ENCODE assay signal across 7 cellular contexts in the genomic region with DNA sequence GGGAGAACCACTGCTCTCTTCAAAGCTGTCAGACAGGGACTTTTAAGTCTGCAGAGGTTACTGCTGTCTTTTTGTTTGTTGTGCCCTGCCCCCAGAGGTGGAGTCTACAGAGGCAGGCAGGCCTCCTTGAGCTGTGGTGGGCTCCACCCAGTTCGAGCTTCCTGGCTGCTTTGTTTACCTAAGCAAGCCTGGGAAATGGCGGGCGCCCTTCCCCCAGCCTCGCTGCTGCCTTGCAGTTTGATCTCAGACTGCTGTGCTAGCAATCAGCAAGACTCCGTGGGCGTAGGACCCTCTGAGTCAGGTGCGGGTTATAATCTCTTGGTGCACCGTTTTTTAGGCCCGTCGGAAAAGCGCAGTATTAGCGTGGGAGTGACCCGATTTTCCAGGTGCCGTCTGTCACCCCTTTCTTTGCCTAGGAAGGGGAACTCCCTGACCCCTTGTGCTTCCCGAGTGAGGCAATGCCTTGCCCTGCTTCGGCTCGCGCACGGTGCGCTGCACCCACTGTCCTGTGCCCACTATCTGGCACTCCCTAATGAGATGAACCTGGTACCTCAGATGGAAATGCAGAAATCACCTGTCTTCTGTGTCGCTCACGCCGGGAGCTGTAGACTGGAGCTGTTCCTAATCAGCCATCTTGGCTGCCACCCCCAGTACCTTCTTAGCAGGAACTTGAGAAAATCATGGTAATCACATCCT. TPM values are rescaled to one million over a fixed set of nuclear protein-coding genes. Genes with fewer than 3 reads are reported as not detected.
DNase-seq lines count a peak whose midpoint lies in the region; ATAC-seq lines count a peak whose summit lies in the region.
"Not testable (repeated sequence)": the region's sequence is repeated elsewhere in the genome, so short reads cannot be mapped to it uniquely, and the experiment has no call there.

No MANE protein-coding gene starts in this region.

- H3K27ac ChIP-seq in right cardiac atrium (ENCODE audit: low read length): not testable (repeated sequence)

- not testable (repeated sequence) for H3K27me3 ChIP-seq in right cardiac atrium (ENCODE audit: control insufficient read depth, insufficient read depth)

- H3K27ac Mint-ChIP-seq in IgD-negative memory B cell: peak overlapping the region; percentile 32 to 83 (median 59)
- H3K27ac Mint-ChIP-seq in activated naive CD4-positive, alpha-beta T cell treated with anti-CD3 and anti-CD28 coated beads for 36 hours: peak overlapping the region; percentile 97

- not testable (repeated sequence) for H3K4me1 ChIP-seq in right cardiac atrium (ENCODE audit: control insufficient read depth, insufficient read depth, low read length)

- not testable (repeated sequence) for H3K9me3 Mint-ChIP-seq in IgD-negative memory B cell; activated naive CD4-positive, alpha-beta T cell treated with anti-CD3 and anti-CD28 coated beads for 36 hours

- H3K36me3 Mint-ChIP-seq in IgD-negative memory B cell; activated naive CD4-positive, alpha-beta T cell treated with anti-CD3 and anti-CD28 coated beads for 36 hours (ENCODE audit: low read depth): not testable (repeated sequence)

- H3K4me1 Mint-ChIP-seq in IgD-negative memory B cell: peaks cover 49 to 57% (median 52%) of the 10 kb centered on the region in 3 donors
- H3K4me1 Mint-ChIP-seq in activated naive CD4-positive, alpha-beta T cell treated with anti-CD3 and anti-CD28 coated beads for 36 hours (ENCODE audit: low read depth): peaks cover 70% of the 10 kb centered on the region

- WGBS in right cardiac atrium: 94% methylated on average over 23 of the region's 23 CpGs

- H3K27me3 Mint-ChIP-seq in IgD-negative memory B cell; activated naive CD4-positive, alpha-beta T cell treated with anti-CD3 and anti-CD28 coated beads for 36 hours (ENCODE audit: low read depth): not testable (repeated sequence)

- H3K4me3 Mint-ChIP-seq in IgD-negative memory B cell: peak overlapping the region; percentile 67 to 91 (median 86)
- peak overlapping the region; percentile 93 for H3K4me3 Mint-ChIP-seq in activated naive CD4-positive, alpha-beta T cell treated with anti-CD3 and anti-CD28 coated beads for 36 hours

- H3K4me3 ChIP-seq in right cardiac atrium (ENCODE audit: low read length): not testable (repeated sequence)

- ATAC-seq in right cardiac atrium: not testable (repeated sequence)

- not testable (repeated sequence) for H3K9me3 ChIP-seq in right cardiac atrium (ENCODE audit: control insufficient read depth, low read length)

- intact Hi-C loops in activated naive CD4-positive, alpha-beta T cell treated with anti-CD3 and anti-CD28 coated beads for 36 hours (cut with micrococcal nuclease): loop anchor here (1.0 to 2.0 kb wide), 3 partner anchors 9 to 15 kb away; no protein-coding TSS in a partner anchor
- intact Hi-C loops in right cardiac atrium (cut with DNase I): not testable (repeated sequence)

- CTCF ChIA-PET in activated naive CD4-positive, alpha-beta T cell treated with anti-CD3 and anti-CD28 coated beads for 36 hours (lab: Charles Lee): interaction anchor here (0.7 to 2.8 kb wide), 7 partner anchors 10 to 112 kb away, joined by 3 to 11 read pairs (median 3); no protein-coding TSS in a partner anchor

- DNase-seq in activated CD4-positive, alpha-beta T cell treated with anti-CD3 and anti-CD28 coated beads for 1 hour: peak; percentile 84
- peak; percentile 89 for DNase-seq in activated CD8-positive, alpha-beta memory T cell treated with anti-CD3 and anti-CD28 coated beads, Interleukin-2, amount 50 U/mL, for 48 hours
- peak; percentile 89 for DNase-seq in activated naive CD4-positive, alpha-beta T cell treated with anti-CD3 and anti-CD28 coated beads for 36 hours
- peak; percentile 24 to 72 (median 65) for DNase-seq in right cardiac atrium
- peak; percentile 62 to 69 for DNase-seq in stimulated activated CD4-positive, alpha-beta T cell treated with anti-CD3 and anti-CD28 coated beads, Interleukin-1b, Interleukin-23, amount 100 ng/mL, for 1 hour (ENCODE audit: low read depth in 2 of 2)
- peak; percentile 66 to 88 for DNase-seq in stimulated activated CD8-positive, alpha-beta memory T cell treated with anti-CD3 and anti-CD28 coated beads, Interleukin-2, amount 100 ng/mL, for 48 hours (ENCODE audit: low read depth in 2 of 2)

RNA-seq across cellular contexts. Expression of a gene that starts 56.1 kb away (rescaled TPM):
- polyA plus RNA-seq in IgD-negative memory B cell: 285 TPM
- total RNA-seq in activated naive CD4-positive, alpha-beta T cell treated with anti-CD3 and anti-CD28 coated beads for 36 hours: 100 to 1,000 TPM; 141 to 142 TPM
- 1 to 10 TPM; 4.1 to 5.9 (median 4.5) TPM for total RNA-seq in right cardiac atrium
- 2.7 TPM for polyA plus RNA-seq in right cardiac atrium

Comparison
In these comparisons a context has a peak if more than half of its experiments do, and no peak if none do; other contexts are left out.
1. RNA of a gene that starts 56.1 kb away (total RNA-seq): 141 to 142 TPM in activated naive CD4-positive, alpha-beta T cell treated with anti-CD3 and anti-CD28 coated beads for 36 hours; 4.1 to 5.9 TPM in right cardiac atrium; every median in the first group is over 10 times any median in the second.
2. Peak in every context shown above with its lines, with median percentiles within 50 percentile points of each other: DNase-seq.